In genomic region chr2:178775975-178776374, GRCh38 we compare ENCODE assay signal across 21 cellular contexts. TPM values are rescaled to one million over a fixed set of nuclear protein-coding genes. Genes with fewer than 3 reads are reported as not detected.
DNase-seq lines count a peak whose midpoint lies in the region; ATAC-seq and TF ChIP-seq lines count a peak whose summit lies in the region.
"Had no signal": no experiment of that assay in that cellular context is flagged by ENCODE, and none has a peak within 500 bp of the region (broad histone marks: within the 10 kb centered on the region; RNA-seq: fewer than 3 reads in every experiment).

No MANE protein-coding gene starts in this region.

- TF ChIP-seq CTCF in heart right ventricle (IDR thresholded peaks at IDR 0.05) (no peak), gastrocnemius medialis (IDR thresholded peaks at IDR 0.05 in 4 of 5, conservative IDR thresholded peaks at IDR 0.05 in 1 of 5) (no peak)

- no peaks in the 10 kb centered on the region for H3K27me3 ChIP-seq in heart right ventricle
- H3K27me3 ChIP-seq in right cardiac atrium (ENCODE audit: control insufficient read depth, insufficient read depth): no peaks in the 10 kb centered on the region
- no peaks in the 10 kb centered on the region for H3K27me3 ChIP-seq in gastrocnemius medialis

- H3K36me3 ChIP-seq in heart right ventricle: peaks cover 0 to 100% (median 59%) of the 10 kb centered on the region in 9 donors
- peaks cover 29 to 100% of the 10 kb centered on the region in 2 donors for H3K36me3 ChIP-seq in gastrocnemius medialis

- 69 to 82% methylated on average over 7 of the region's 7 CpGs for WGBS in heart right ventricle, 2 donors
- WGBS in right cardiac atrium: 84% methylated on average over 7 of the region's 7 CpGs

- peaks cover 9% of the 10 kb centered on the region for H3K9me3 Mint-ChIP-seq in activated T-helper 17 cell treated with anti-CD3 and anti-CD28 coated beads, Interleukin-2, amount 50 U/mL, for 72 hours
- H3K9me3 Mint-ChIP-seq in immature natural killer cell: no peaks in the 10 kb centered on the region
- H3K9me3 Mint-ChIP-seq: GM23338, H9 had no signal

- DNase-seq in Right ventricle myocardium inferior (ENCODE audit: missing footprints) (no peak), cardiac septum (ENCODE audit: low spot score) (no peak), heart right ventricle (no peak), right cardiac atrium (no peak), gastrocnemius medialis (peak in 1 of 2 donors; percentile 59), immature natural killer cell (no peak)
- DNase-seq: C1 segment of cervical spinal cord; Calu3; CD4-positive, alpha-beta memory T cell; COR-L47; DMS53; DMS79 treated with DMSO at 0.1 percent for 48 hours; GF-D8; H9 had no signal

- intact Hi-C loops in Right ventricle myocardium inferior (cut with DNase I): no loop called here
- intact Hi-C loops in cardiac septum (cut with DNase I): no loop called here
- intact Hi-C loops in heart right ventricle (cut with DNase I): no loop called here
- intact Hi-C loops in right cardiac atrium (cut with DNase I): no loop called here
- intact Hi-C loops in gastrocnemius medialis (cut with DNase I; ENCODE audit: low total_unique reads): loop anchor here (10.0 kb wide), 1 partner anchor 181 kb away; no protein-coding TSS in a partner anchor

- H3K4me3 ChIP-seq in heart right ventricle: no peak overlapping the region
- H3K4me3 ChIP-seq in right cardiac atrium (ENCODE audit: low read length): no peak overlapping the region
- H3K4me3 ChIP-seq in gastrocnemius medialis: no peak overlapping the region
- H3K4me3 ChIP-seq: GM23338 had no signal

- no peak overlapping the region for H3K4me3 Mint-ChIP-seq in activated T-helper 17 cell treated with anti-CD3 and anti-CD28 coated beads, Interleukin-2, amount 50 U/mL, for 72 hours
- H3K4me3 Mint-ChIP-seq in immature natural killer cell: no peak overlapping the region
- H3K4me3 Mint-ChIP-seq: CD4-positive, alpha-beta memory T cell; GM23338; H9 had no signal

- ATAC-seq in Right ventricle myocardium inferior (peak; percentile 34), heart right ventricle (peak; percentile 21 to 43 (median 36)), right cardiac atrium (peak; percentile 11 to 16), gastrocnemius medialis (peak; percentile 57 to 71), GM18511 (IDR thresholded peaks at IDR 0.05; ENCODE audit: unreplicated experiment) (no peak)
- no peak for ATAC-seq in activated T-helper 17 cell treated with anti-CD3 and anti-CD28 coated beads, Interleukin-2, amount 50 U/mL, for 72 hours (replicated peaks)
- ATAC-seq: GM23338, HCT116 had no signal

- H3K27ac Mint-ChIP-seq in activated T-helper 17 cell treated with anti-CD3 and anti-CD28 coated beads, Interleukin-2, amount 50 U/mL, for 72 hours: no peak overlapping the region
- no peak overlapping the region for H3K27ac Mint-ChIP-seq in immature natural killer cell
- H3K27ac Mint-ChIP-seq: CD4-positive, alpha-beta memory T cell; GM23338; H9 had no signal

- H3K4me1 ChIP-seq in heart right ventricle (peaks cover 0 to 63% (median 11%) of the 10 kb centered on the region in 9 donors), right cardiac atrium (ENCODE audit: control insufficient read depth, insufficient read depth, low read length) (no peaks in the 10 kb centered on the region), gastrocnemius medialis (peaks cover 78 to 82% of the 10 kb centered on the region in 2 donors)

- no peak for TF ChIP-seq POLR2A in gastrocnemius medialis (IDR thresholded peaks at IDR 0.05)

- in situ Hi-C loops in gastrocnemius medialis (cut with MboI; ENCODE audit: low sequenced_read_pairs in 4 of 4): loop anchor here in 2 of 4 donors (25.0 kb wide), 2 partner anchors 89 to 164 kb away; no protein-coding TSS in a partner anchor

- H3K27ac ChIP-seq in heart right ventricle (no peak overlapping the region), right cardiac atrium (ENCODE audit: low read length) (no peak overlapping the region), gastrocnemius medialis (peak overlapping the region in 2 of 4 donors; percentile 43 to 67)
- H3K27ac ChIP-seq: 22Rv1 had no signal

- no peaks in the 10 kb centered on the region for H3K4me1 Mint-ChIP-seq in activated T-helper 17 cell treated with anti-CD3 and anti-CD28 coated beads, Interleukin-2, amount 50 U/mL, for 72 hours
- H3K4me1 Mint-ChIP-seq in immature natural killer cell: no peaks in the 10 kb centered on the region
- H3K4me1 Mint-ChIP-seq: CD4-positive, alpha-beta memory T cell; GM23338; H9 had no signal

- H3K9me3 ChIP-seq in heart right ventricle (no peaks in the 10 kb centered on the region), right cardiac atrium (ENCODE audit: control insufficient read depth, low read length) (no peaks in the 10 kb centered on the region), gastrocnemius medialis (no peaks in the 10 kb centered on the region)

- no peaks in the 10 kb centered on the region for H3K36me3 Mint-ChIP-seq in activated T-helper 17 cell treated with anti-CD3 and anti-CD28 coated beads, Interleukin-2, amount 50 U/mL, for 72 hours (ENCODE audit: low read depth)
- H3K36me3 Mint-ChIP-seq in immature natural killer cell: peaks cover 0 to 16% (median 4%) of the 10 kb centered on the region in 3 donors

- H3K27me3 Mint-ChIP-seq in activated T-helper 17 cell treated with anti-CD3 and anti-CD28 coated beads, Interleukin-2, amount 50 U/mL, for 72 hours: no peaks in the 10 kb centered on the region
- H3K27me3 Mint-ChIP-seq in immature natural killer cell (ENCODE audit: low read depth in 3 of 3): no peaks in the 10 kb centered on the region
- H3K27me3 Mint-ChIP-seq: CD4-positive, alpha-beta memory T cell had no signal

RNA-seq across cellular contexts. Expression of gene TTN, which starts 31.2 kb away (rescaled TPM):
- total RNA-seq in Right ventricle myocardium inferior (3,032 TPM), cardiac septum (4,176 TPM), heart right ventricle (1,000 to 10,000 TPM; 2,633 to 4,921 (median 3,995) TPM), right cardiac atrium (1,000 to 10,000 TPM; 1,615 to 2,179 (median 1,851) TPM), gastrocnemius medialis (1,000 to 10,000 TPM; 4,552 to 9,701 (median 7,268) TPM)
- polyA plus RNA-seq in heart right ventricle (100 to 1,000 TPM in 1 of 2 donors, 10 to 100 TPM in 1; 65.7 to 862 TPM), right cardiac atrium (266 TPM), immature natural killer cell (1 to 10 TPM in 1 of 3 donors, under 1 TPM in 2; 0.06 to 1.7 (median 0.58) TPM)
- total RNA-seq in activated T-helper 17 cell treated with anti-CD3 and anti-CD28 coated beads, Interleukin-2, amount 50 U/mL, for 72 hours: 1 to 10 TPM in 1 of 2 donors, under 1 TPM in 1; 0.84 to 3.1 TPM
- total RNA-seq: H4 had no signal
- polyA plus RNA-seq: BJ had no signal

Comparison
In these comparisons a context has a peak if more than half of its experiments do, and no peak if none do; other contexts are left out.
1. ATAC-seq: peak in Right ventricle myocardium inferior (single experiment), heart right ventricle (8 of 8), right cardiac atrium (2 of 2) and gastrocnemius medialis (2 of 2); none in GM18511 (single experiment) and activated T-helper 17 cell treated with anti-CD3 and anti-CD28 coated beads, Interleukin-2, amount 50 U/mL, for 72 hours (single experiment).
2. RNA of gene TTN, which starts 31.2 kb away (total RNA-seq): 4,552 to 9,701 TPM in gastrocnemius medialis, 4,176 TPM in cardiac septum (single experiment), 2,633 to 4,921 TPM in heart right ventricle, 3,032 TPM in Right ventricle myocardium inferior (single experiment) and 1,615 to 2,179 TPM in right cardiac atrium; 0.84 to 3.1 TPM in activated T-helper 17 cell treated with anti-CD3 and anti-CD28 coated beads, Interleukin-2, amount 50 U/mL, for 72 hours; every median in the first group is over 100 times any median in the second.